Comparison of ENCODE assay signal across 16 cellular contexts in the genomic region with DNA sequence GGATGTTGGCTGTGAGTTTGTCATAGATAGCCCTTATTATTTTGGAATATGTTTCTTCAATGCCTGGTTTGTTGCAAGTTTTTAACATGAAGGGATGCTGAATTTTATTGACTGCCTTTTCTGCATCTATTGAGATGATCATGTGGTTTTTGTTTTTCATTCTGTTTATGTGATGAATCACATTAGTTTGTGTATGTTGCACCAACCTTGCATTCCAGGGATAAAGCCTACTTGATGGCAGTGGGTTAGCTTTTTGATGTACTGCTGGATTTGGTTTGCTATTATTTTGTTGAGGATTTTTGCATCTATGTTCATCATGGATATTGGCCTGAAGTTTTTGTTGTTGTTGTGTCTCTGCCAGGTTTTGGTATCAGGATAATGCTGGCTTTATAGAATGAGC.
"Had no signal": no experiment of that assay in that cellular context is flagged by ENCODE, and none has a peak within 500 bp of the region (broad histone marks: within the 10 kb centered on the region; RNA-seq: fewer than 3 reads in every experiment).

No MANE protein-coding gene starts in this region.

- H3K27ac ChIP-seq: heart left ventricle, right atrium auricular region, sigmoid colon had no signal

- H3K4me3 ChIP-seq: heart left ventricle, mucosa of descending colon, right atrium auricular region, sigmoid colon had no signal

- H3K36me3 ChIP-seq: heart left ventricle, right atrium auricular region, sigmoid colon had no signal

- H3K27me3 ChIP-seq: heart left ventricle, right atrium auricular region, sigmoid colon had no signal

- ATAC-seq: heart left ventricle; left lobe of liver; mucosa of descending colon; naive thymus-derived CD8-positive, alpha-beta T cell had no signal

- H3K4me1 ChIP-seq: heart left ventricle, right atrium auricular region, sigmoid colon had no signal

- DNase-seq: heart left ventricle; hypothalamus; mammary epithelial cell; mucosa of descending colon; naive thymus-derived CD8-positive, alpha-beta T cell; posterior cingulate gyrus; sigmoid colon; small intestine; stimulated activated CD4-positive, alpha-beta T cell treated with anti-CD3 and anti-CD28 coated beads, Interleukin-12 subunit alpha, Interleukin-12 subunit beta, amount 100 ng/mL, for 4 hours; stimulated activated naive CD4-positive, alpha-beta T cell; trophoblast cell had no signal

- FAIRE-seq: colon, frontal cortex, islet of Langerhans, small intestine had no signal
